ENCODE assay signal across 15 cellular contexts in genomic region chr12:55700255-55701018, GRCh38. TPM values are rescaled to one million over a fixed set of nuclear protein-coding genes. Genes with fewer than 3 reads are reported as not detected.
DNase-seq lines count a peak whose midpoint lies in the region; ATAC-seq, FAIRE-seq and TF ChIP-seq lines count a peak whose summit lies in the region.
"Had no signal": no experiment of that assay in that cellular context is flagged by ENCODE, and none has a peak within 500 bp of the region (broad histone marks: within the 10 kb centered on the region; RNA-seq: fewer than 3 reads in every experiment).

No MANE protein-coding gene starts in this region.

- H3K79me1 ChIP-seq in neuronal stem cell (ENCODE audit: low read depth, low read length), result peaks cover 5% of the 10 kb centered on the region

- H3K14ac ChIP-seq in neuronal stem cell (ENCODE audit: low read length), result no peak overlapping the region

- no peak overlapping the region for H2AFZ ChIP-seq in K562 (ENCODE audit: low read depth, low read length)
- H2AFZ ChIP-seq in neuronal stem cell (ENCODE audit: low read length), result no peak overlapping the region

- no peak overlapping the region for H3K4ac ChIP-seq in neuronal stem cell (ENCODE audit: low read length)

- no peak for TF ChIP-seq RAD21 in K562 (CRISPR knock-in tag; conservative IDR thresholded peaks at IDR 0.05 in 1 of 2, IDR thresholded peaks at IDR 0.05 in 1 of 2)

- H3K18ac ChIP-seq in neuronal stem cell (ENCODE audit: low read length), result no peak overlapping the region

- H3K27ac ChIP-seq in BLaER1 treated with 17β-estradiol and CSF1 and Interleukin-3, amounts not matched to agents 10 nM and 100 nM, result no peak overlapping the region
- no peak overlapping the region for H3K27ac ChIP-seq in K562 (ENCODE audit: extremely low read depth, low read depth, low read length)
- H3K27ac ChIP-seq in neuronal stem cell (replicated peaks; ENCODE audit: low read length), result no peak overlapping the region
- H3K27ac ChIP-seq: epithelial cell of prostate, lower lobe of right lung, vagina had no signal

- no peak; the same call in 2 of the 3 replicates for ATAC-seq in K562
- ATAC-seq in GM19452 (IDR thresholded peaks at IDR 0.05; ENCODE audit: unreplicated experiment), result no peak
- no peak for ATAC-seq in stimulated activated naive CD8-positive, alpha-beta T cell treated with anti-CD3 and anti-CD28 coated beads, Interleukin-15, Interleukin-2, amounts not matched to agents 100 U/mL and 50 U/mL, for 24 hours
- ATAC-seq: lower lobe of right lung had no signal

- H4K20me1 ChIP-seq in BLaER1 treated with 17β-estradiol and CSF1 and Interleukin-3, amounts not matched to agents 10 nM and 100 nM, result no peaks in the 10 kb centered on the region; a peak in 1 of 22 replicates
- H4K20me1 ChIP-seq in K562 (replicated peaks; ENCODE audit: control insufficient read depth, insufficient read depth, low read length), result no peaks in the 10 kb centered on the region

- no peaks in the 10 kb centered on the region for H3K9me3 ChIP-seq in BLaER1 treated with 17β-estradiol and CSF1 and Interleukin-3, amounts not matched to agents 10 nM and 100 nM (replicated peaks in 1 of 11)
- H3K9me3 ChIP-seq in K562 (replicated peaks; ENCODE audit: control insufficient read depth, insufficient read depth, low read depth, low read length) (no peaks in the 10 kb centered on the region), neuronal stem cell (replicated peaks in 1 of 2; ENCODE audit: control insufficient read depth in 2 of 2, insufficient read depth in 1 of 2, low read depth in 1 of 2, low read length in 2 of 2) (no peaks in the 10 kb centered on the region)
- H3K9me3 ChIP-seq: lower lobe of right lung, vagina had no signal

- CTCF ChIA-PET in K562 (lab: Yijun Ruan, JAX; ENCODE audit: low intra/inter-chr PET ratio), result no interaction called here

- peaks cover 0 to under 1% (median 0%) of the 10 kb centered on the region in 11 experiments; a peak in 1 of 22 replicates for H3K27me3 ChIP-seq in BLaER1 treated with 17β-estradiol and CSF1 and Interleukin-3, amounts not matched to agents 10 nM and 100 nM
- H3K27me3 ChIP-seq in K562 (ENCODE audit: control insufficient read depth in 2 of 2, insufficient read depth in 2 of 2, low read length in 2 of 2) (peaks cover 20 to 63% of the 10 kb centered on the region in 2 experiments; a peak in 4 of 5 replicates), neuronal stem cell (ENCODE audit: control insufficient read depth in 3 of 3, insufficient read depth in 3 of 3, low read depth in 1 of 3, low read length in 3 of 3) (no peaks in the 10 kb centered on the region)
- H3K27me3 ChIP-seq: vagina had no signal

- POLR2A ChIA-PET in K562 (lab: Yijun Ruan, JAX), result interaction anchor here (0.5 to 0.6 kb wide), 2 partner anchors 460 to 1144 kb away, joined by 3 read pairs; no protein-coding TSS in a partner anchor

- H2BK12ac ChIP-seq in neuronal stem cell (ENCODE audit: low read length), result no peak overlapping the region

- no peaks in the 10 kb centered on the region for H3K36me3 ChIP-seq in BLaER1 treated with 17β-estradiol and CSF1 and Interleukin-3, amounts not matched to agents 10 nM and 100 nM
- H3K36me3 ChIP-seq in K562 (ENCODE audit: control insufficient read depth, insufficient read depth, low read length) (no peaks in the 10 kb centered on the region), neuronal stem cell (replicated peaks in 1 of 2; ENCODE audit: control insufficient read depth in 2 of 2, insufficient read depth in 2 of 2, low read length in 2 of 2) (peaks cover 8 to 24% of the 10 kb centered on the region in 2 donors)
- H3K36me3 ChIP-seq: lower lobe of right lung, vagina had no signal

- peaks cover 0 to 10% (median 6%) of the 10 kb centered on the region in 10 experiments; a peak in 12 of 20 replicates for H3K4me1 ChIP-seq in BLaER1 treated with 17β-estradiol and CSF1 and Interleukin-3, amounts not matched to agents 10 nM and 100 nM
- H3K4me1 ChIP-seq in K562 (replicated peaks in 1 of 2; ENCODE audit: control insufficient read depth in 2 of 2, insufficient read depth in 2 of 2, low read length in 2 of 2) (peaks cover 0 to 22% of the 10 kb centered on the region in 2 experiments; a peak in 3 of 5 replicates), neuronal stem cell (ENCODE audit: control insufficient read depth in 2 of 2, insufficient read depth in 1 of 2, low read depth in 1 of 2, low read length in 2 of 2) (peaks cover 6% of the 10 kb centered on the region in 2 donors)
- H3K4me1 ChIP-seq: lower lobe of right lung had no signal

- no peak for TF ChIP-seq CTCF in K562 (IDR thresholded peaks at IDR 0.05 in 2 of 3, conservative IDR thresholded peaks at IDR 0.05 in 1 of 3; ENCODE audit: insufficient read depth in 2 of 3, low read depth in 1 of 3, low read length in 3 of 3)

- no peak for FAIRE-seq in K562 (lab: Jason Lieb, UNC)

- no peak overlapping the region for H3K4me3 ChIP-seq in BLaER1 treated with 17β-estradiol and CSF1 and Interleukin-3, amounts not matched to agents 10 nM and 100 nM
- no peak overlapping the region for H3K4me3 ChIP-seq in K562
- no peak overlapping the region for H3K4me3 ChIP-seq in neuronal stem cell (ENCODE audit: low read length in 2 of 2)
- H3K4me3 ChIP-seq: lower lobe of right lung, vagina had no signal

- H3K23ac ChIP-seq in neuronal stem cell (ENCODE audit: low read depth, low read length, poor library complexity), result peak overlapping the region; percentile 34

- BruUV-seq in K562 (replicated peaks; lab: Mats Ljungman, UMichigan), result no TSS peak

- no peak overlapping the region for H3K9ac ChIP-seq in BLaER1 treated with 17β-estradiol and CSF1 and Interleukin-3, amounts not matched to agents 10 nM and 100 nM
- no peak overlapping the region for H3K9ac ChIP-seq in K562 (ENCODE audit: insufficient read depth in 1 of 2, low read depth in 2 of 2, low read length in 2 of 2)
- peak overlapping the region; percentile 27 for H3K9ac ChIP-seq in neuronal stem cell (ENCODE audit: low read depth, low read length, poor library complexity)

- H2BK15ac ChIP-seq in neuronal stem cell (ENCODE audit: low read length), result no peak overlapping the region

- in situ Hi-C loops in K562 (cut with MboI), result no loop called here

- peaks cover 5% of the 10 kb centered on the region for H3K9me1 ChIP-seq in K562 (ENCODE audit: control insufficient read depth, insufficient read depth, low read length)

- peak overlapping the region in 8 of 11 experiments; percentile 10 to 55 (median 28); a peak in 8 of 22 replicates for H3K4me2 ChIP-seq in BLaER1 treated with 17β-estradiol and CSF1 and Interleukin-3, amounts not matched to agents 10 nM and 100 nM
- H3K4me2 ChIP-seq in K562 (ENCODE audit: insufficient read depth, low read length) (no peak overlapping the region), neuronal stem cell (ENCODE audit: insufficient read depth, low read length, poor library complexity, severe bottlenecking) (no peak overlapping the region)

- intact Hi-C loops in K562 (cut with micrococcal nuclease), result no loop called here

- no peak overlapping the region for H2BK5ac ChIP-seq in neuronal stem cell (ENCODE audit: low read length)

- WGBS in K562 (ENCODE audit: insufficient coverage, low coverage, missing lambda C conversion rate), result 11% methylated on average over 21 of the region's 21 CpGs
- WGBS in neuronal stem cell (ENCODE audit: extremely low coverage in 2 of 2, insufficient read length in 2 of 2, insufficient replicate concordance in 1 of 2), 2 donors, result no CpG with 5 or more reads among the region's 21 CpGs

- no peaks in the 10 kb centered on the region for H3K79me2 ChIP-seq in K562 (ENCODE audit: control insufficient read depth, insufficient read depth, low read length)

- H2BK120ac ChIP-seq in neuronal stem cell (ENCODE audit: low read depth, low read length), result no peak overlapping the region

- H2AK5ac ChIP-seq in neuronal stem cell (ENCODE audit: low read depth, low read length), result peak overlapping the region; percentile 5

- DNase-seq in MV-4-11 (lab: John Stamatoyannopoulos, UW), result peak; percentile 75
- DNase-seq in K562 (ENCODE audit: extremely low read depth in 1 of 4, low spot score in 3 of 4), result no peak
- DNase-seq in neuronal stem cell (ENCODE audit: low spot score), result no peak
- DNase-seq in stimulated activated CD4-positive, alpha-beta T cell treated with anti-CD3 and anti-CD28 coated beads, Interleukin-12 subunit alpha, Interleukin-12 subunit beta, amount 100 ng/mL, for 4 hours, result no peak
- DNase-seq in stimulated activated naive CD8-positive, alpha-beta T cell treated with anti-CD3 and anti-CD28 coated beads, Interleukin-15, Interleukin-2, amounts not matched to agents 100 U/mL and 50 U/mL, for 24 hours, result no peak
- no peak for DNase-seq in stimulated activated CD4-positive, alpha-beta T cell treated with anti-CD3 and anti-CD28 coated beads, Interleukin-4, amount 100 ng/mL, for 1 hour
- DNase-seq: activated CD4-positive, alpha-beta memory T cell treated with anti-CD3 and anti-CD28 coated beads for 36 hours; caudate nucleus; H9; NCI-H187 treated with DMSO at 0.1 percent for 48 hours had no signal

- H4K8ac ChIP-seq in neuronal stem cell (ENCODE audit: low read depth, low read length), result peak overlapping the region; percentile 84

- no peak for TF ChIP-seq POLR2A in K562 (conservative IDR thresholded peaks at IDR 0.05)

- no peak overlapping the region for H4K91ac ChIP-seq in neuronal stem cell (ENCODE audit: low read depth, low read length, poor library complexity)

- no peak for TF ChIP-seq EP300 in K562 (IDR thresholded peaks at IDR 0.05; ENCODE audit: low read length)

RNA-seq across cellular contexts. Expression of gene ITGA7, which starts 7.3 kb away (rescaled TPM):
- total RNA-seq in K562 (2011; cell fraction: chromatin; rRNA removed; ENCODE audit: low replicate concordance), result 5.3 and 10.3 TPM in 2 replicates
- total RNA-seq in K562 (2011; cell fraction: nucleolus; rRNA removed), result 6.2 and 6.7 TPM in 2 replicates
- 7.4 and 7.6 TPM in 2 replicates for total RNA-seq in K562 (2011; cell fraction: nucleoplasm; rRNA removed)
- 0.18 and 0.57 TPM in 2 replicates for total RNA-seq in K562 (2014; rRNA removed)
- total RNA-seq in K562 (2014; rRNA removed; fragmentation: Illumina TruSeq; extraction: Trizol), result 0.41 and 0.55 TPM in 2 replicates
- total RNA-seq in K562 (2015; rRNA removed; fragmentation: Illumina TruSeq; extraction: Trizol), result 0.53 and 0.58 TPM in 2 replicates
- total RNA-seq in K562 (2021), result 1.9 and 2.3 TPM in 2 replicates
- 0.67 and 1.6 TPM in 2 replicates for polyA plus RNA-seq in K562 (2011; rRNA removed)
- polyA plus RNA-seq in K562 (2011; cell fraction: cytosol; rRNA removed), result 0.89 and 0.93 TPM in 2 replicates
- 12.9 and 17.7 TPM in 2 replicates for polyA plus RNA-seq in K562 (2011; cell fraction: nucleus; rRNA removed)
- 1.0 and 2.6 TPM in 2 replicates for polyA plus RNA-seq in K562 (2012)
- polyA plus RNA-seq in K562 (2014; fragmentation: Illumina TruSeq; extraction: Trizol), result 1.1 and 1.4 TPM in 2 replicates
- polyA plus RNA-seq in K562 (2014; fragmentation: Nextera tagmentation; extraction: Ambion mirVana), result under 1 TPM in 1 of 2 experiments, not detected in 1; 0.11 TPM
- polyA plus RNA-seq in K562 (2014; rRNA removed), result 0.54 and 0.96 TPM in 2 replicates
- polyA minus RNA-seq in K562 (2011; rRNA and poly(A)+ RNA removed), result 0.46 and 0.57 TPM in 2 replicates
- polyA minus RNA-seq in K562 (2011; cell fraction: cytosol; rRNA and poly(A)+ RNA removed), result not detected in 2 replicates
- polyA minus RNA-seq in K562 (2011; cell fraction: nucleus; rRNA and poly(A)+ RNA removed), result 1.6 and 2.3 TPM in 2 replicates
- polyA plus RNA-seq in neuronal stem cell (2013, experiment 1 of 2), result 59.4 TPM
- 56.0 TPM for polyA plus RNA-seq in neuronal stem cell (2013, experiment 2 of 2)

RNA-seq across cellular contexts. Expression of gene BLOC1S1, which starts 15.4 kb away (rescaled TPM):
- 9.0 and 26.9 TPM in 2 replicates for total RNA-seq in K562 (2011; cell fraction: chromatin; rRNA removed; ENCODE audit: low replicate concordance)
- 23.7 and 30.0 TPM in 2 replicates for total RNA-seq in K562 (2011; cell fraction: nucleolus; rRNA removed)
- 23.8 and 24.1 TPM in 2 replicates for total RNA-seq in K562 (2011; cell fraction: nucleoplasm; rRNA removed)
- 124 and 125 TPM in 2 replicates for total RNA-seq in K562 (2014; rRNA removed)
- 52.1 and 75.2 TPM in 2 replicates for total RNA-seq in K562 (2014; rRNA removed; fragmentation: Illumina TruSeq; extraction: Trizol)
- total RNA-seq in K562 (2015; rRNA removed; fragmentation: Illumina TruSeq; extraction: Trizol), result 82.9 and 84.6 TPM in 2 replicates
- total RNA-seq in K562 (2021), result 81.8 and 83.5 TPM in 2 replicates
- 86.4 and 95.8 TPM in 2 replicates for polyA plus RNA-seq in K562 (2011; rRNA removed)
- 120 and 170 TPM in 2 replicates for polyA plus RNA-seq in K562 (2011; cell fraction: cytosol; rRNA removed)
- polyA plus RNA-seq in K562 (2011; cell fraction: nucleus; rRNA removed), result 46.8 and 53.7 TPM in 2 replicates
- 100 and 125 TPM in 2 replicates for polyA plus RNA-seq in K562 (2012)
- 98.8 and 108 TPM in 2 replicates for polyA plus RNA-seq in K562 (2014; fragmentation: Illumina TruSeq; extraction: Trizol)
- polyA plus RNA-seq in K562 (2014; fragmentation: Nextera tagmentation; extraction: Ambion mirVana), result 100 to 1,000 TPM; 122 to 139 TPM
- 134 and 161 TPM in 2 replicates for polyA plus RNA-seq in K562 (2014; rRNA removed)
- polyA minus RNA-seq in K562 (2011; rRNA and poly(A)+ RNA removed), result 34.1 and 43.5 TPM in 2 replicates
- 22.0 and 22.4 TPM in 2 replicates for polyA minus RNA-seq in K562 (2011; cell fraction: cytosol; rRNA and poly(A)+ RNA removed)
- polyA minus RNA-seq in K562 (2011; cell fraction: nucleus; rRNA and poly(A)+ RNA removed), result 9.7 and 9.8 TPM in 2 replicates
- 97.5 TPM for polyA plus RNA-seq in neuronal stem cell (2013, experiment 1 of 2)
- polyA plus RNA-seq in neuronal stem cell (2013, experiment 2 of 2), result 97.1 TPM

RNA-seq across cellular contexts. Expression of gene RDH5, which starts 19.8 kb away (rescaled TPM):
- total RNA-seq in K562 (2011; cell fraction: chromatin; rRNA removed; ENCODE audit: low replicate concordance), result 10.5 and 25.4 TPM in 2 replicates
- 12.8 and 20.5 TPM in 2 replicates for total RNA-seq in K562 (2011; cell fraction: nucleolus; rRNA removed)
- total RNA-seq in K562 (2011; cell fraction: nucleoplasm; rRNA removed), result 12.5 and 18.9 TPM in 2 replicates
- 1.7 TPM in 1 of 2 replicates, not detected in the other for total RNA-seq in K562 (2014; rRNA removed)
- total RNA-seq in K562 (2014; rRNA removed; fragmentation: Illumina TruSeq; extraction: Trizol), result 1.1 and 1.5 TPM in 2 replicates
- total RNA-seq in K562 (2015; rRNA removed; fragmentation: Illumina TruSeq; extraction: Trizol), result 0.60 and 2.0 TPM in 2 replicates
- 1.0 and 1.5 TPM in 2 replicates for total RNA-seq in K562 (2021)
- 1.6 TPM in 2 replicates for polyA plus RNA-seq in K562 (2011; rRNA removed)
- polyA plus RNA-seq in K562 (2011; cell fraction: cytosol; rRNA removed), result 0.56 and 0.92 TPM in 2 replicates
- polyA plus RNA-seq in K562 (2011; cell fraction: nucleus; rRNA removed), result 5.6 and 6.6 TPM in 2 replicates
- 0.52 and 2.5 TPM in 2 replicates for polyA plus RNA-seq in K562 (2012)
- polyA plus RNA-seq in K562 (2014; fragmentation: Illumina TruSeq; extraction: Trizol), result 0.21 and 0.28 TPM in 2 replicates
- under 1 TPM; 0.41 to 0.46 TPM for polyA plus RNA-seq in K562 (2014; fragmentation: Nextera tagmentation; extraction: Ambion mirVana)
- polyA plus RNA-seq in K562 (2014; rRNA removed), result 0.62 and 1.2 TPM in 2 replicates
- 2.8 and 4.0 TPM in 2 replicates for polyA minus RNA-seq in K562 (2011; rRNA and poly(A)+ RNA removed)
- polyA minus RNA-seq in K562 (2011; cell fraction: cytosol; rRNA and poly(A)+ RNA removed), result 1.1 TPM in 1 of 2 replicates, not detected in the other
- polyA minus RNA-seq in K562 (2011; cell fraction: nucleus; rRNA and poly(A)+ RNA removed), result 5.1 and 6.1 TPM in 2 replicates
- polyA plus RNA-seq in neuronal stem cell (2013, experiment 1 of 2), result 7.0 TPM
- 6.2 TPM for polyA plus RNA-seq in neuronal stem cell (2013, experiment 2 of 2)

RNA-seq across cellular contexts. Expression of gene CD63, which starts 28.4 kb away (rescaled TPM):
- total RNA-seq in K562 (2011; cell fraction: chromatin; rRNA removed; ENCODE audit: low replicate concordance), result 272 and 331 TPM in 2 replicates
- 598 and 672 TPM in 2 replicates for total RNA-seq in K562 (2011; cell fraction: nucleolus; rRNA removed)
- 455 and 604 TPM in 2 replicates for total RNA-seq in K562 (2011; cell fraction: nucleoplasm; rRNA removed)
- total RNA-seq in K562 (2014; rRNA removed) (425 and 433 TPM in 2 replicates), K562 (2014; rRNA removed; fragmentation: Illumina TruSeq; extraction: Trizol) (411 and 413 TPM in 2 replicates), K562 (2015; rRNA removed; fragmentation: Illumina TruSeq; extraction: Trizol) (706 and 735 TPM in 2 replicates), K562 (2021) (412 and 416 TPM in 2 replicates)
- polyA plus RNA-seq in K562 (2011; rRNA removed) (219 and 313 TPM in 2 replicates), K562 (2014; fragmentation: Illumina TruSeq; extraction: Trizol) (408 and 431 TPM in 2 replicates), K562 (2014; fragmentation: Nextera tagmentation; extraction: Ambion mirVana) (100 to 1,000 TPM; 531 to 576 TPM), K562 (2014; rRNA removed) (501 and 655 TPM in 2 replicates)
- 416 and 450 TPM in 2 replicates for polyA plus RNA-seq in K562 (2011; cell fraction: cytosol; rRNA removed)
- 74.3 and 108 TPM in 2 replicates for polyA plus RNA-seq in K562 (2011; cell fraction: nucleus; rRNA removed)
- polyA plus RNA-seq in K562 (2012), result 824 and 1,019 TPM in 2 replicates
- 261 and 331 TPM in 2 replicates for polyA minus RNA-seq in K562 (2011; rRNA and poly(A)+ RNA removed)
- polyA minus RNA-seq in K562 (2011; cell fraction: cytosol; rRNA and poly(A)+ RNA removed), result 98.5 and 116 TPM in 2 replicates
- 19.3 and 46.9 TPM in 2 replicates for polyA minus RNA-seq in K562 (2011; cell fraction: nucleus; rRNA and poly(A)+ RNA removed)
- 879 TPM for polyA plus RNA-seq in neuronal stem cell (2013, experiment 1 of 2)
- polyA plus RNA-seq in neuronal stem cell (2013, experiment 2 of 2), result 873 TPM

RNA-seq across cellular contexts. Expression of gene GDF11, which starts 42.5 kb away (rescaled TPM):
- total RNA-seq in K562 (2011; cell fraction: chromatin; rRNA removed; ENCODE audit: low replicate concordance), result 9.2 and 9.9 TPM in 2 replicates
- 5.4 and 6.5 TPM in 2 replicates for total RNA-seq in K562 (2011; cell fraction: nucleolus; rRNA removed)
- total RNA-seq in K562 (2011; cell fraction: nucleoplasm; rRNA removed), result 6.2 and 7.9 TPM in 2 replicates
- 2.4 and 6.5 TPM in 2 replicates for total RNA-seq in K562 (2014; rRNA removed)
- total RNA-seq in K562 (2014; rRNA removed; fragmentation: Illumina TruSeq; extraction: Trizol), result 4.3 and 4.7 TPM in 2 replicates
- 4.9 and 5.2 TPM in 2 replicates for total RNA-seq in K562 (2015; rRNA removed; fragmentation: Illumina TruSeq; extraction: Trizol)
- total RNA-seq in K562 (2021), result 15.7 and 19.9 TPM in 2 replicates
- polyA plus RNA-seq in K562 (2011; rRNA removed), result 4.2 and 4.8 TPM in 2 replicates
- 4.7 and 10.2 TPM in 2 replicates for polyA plus RNA-seq in K562 (2011; cell fraction: cytosol; rRNA removed)
- 4.3 and 9.6 TPM in 2 replicates for polyA plus RNA-seq in K562 (2011; cell fraction: nucleus; rRNA removed)
- polyA plus RNA-seq in K562 (2012), result 11.4 and 16.1 TPM in 2 replicates
- 10.3 and 10.5 TPM in 2 replicates for polyA plus RNA-seq in K562 (2014; fragmentation: Illumina TruSeq; extraction: Trizol)
- 1 to 10 TPM; 1.4 to 1.6 TPM for polyA plus RNA-seq in K562 (2014; fragmentation: Nextera tagmentation; extraction: Ambion mirVana)
- polyA plus RNA-seq in K562 (2014; rRNA removed), result 9.7 and 14.2 TPM in 2 replicates
- 2.9 and 3.7 TPM in 2 replicates for polyA minus RNA-seq in K562 (2011; rRNA and poly(A)+ RNA removed)
- polyA minus RNA-seq in K562 (2011; cell fraction: cytosol; rRNA and poly(A)+ RNA removed), result 5.1 and 5.4 TPM in 2 replicates
- 2.7 and 4.2 TPM in 2 replicates for polyA minus RNA-seq in K562 (2011; cell fraction: nucleus; rRNA and poly(A)+ RNA removed)
- polyA plus RNA-seq in neuronal stem cell (2013, experiment 1 of 2), result 26.1 TPM
- 26.4 TPM for polyA plus RNA-seq in neuronal stem cell (2013, experiment 2 of 2)

Comparison
In these comparisons a context has a peak if more than half of its experiments do, and no peak if none do; other contexts are left out.
1. H3K4me2 ChIP-seq: peak in BLaER1 treated with 17β-estradiol and CSF1 and Interleukin-3, amounts not matched to agents 10 nM and 100 nM (8 of 11); none in K562 (single experiment) and neuronal stem cell (single experiment).